ENCODE assay signal across 9 cellular contexts in genomic region chr15:99122831-99123705, GRCh38. TPM values are rescaled to one million over a fixed set of nuclear protein-coding genes. Genes with fewer than 3 reads are reported as not detected.
DNase-seq lines count a peak whose midpoint lies in the region; ATAC-seq, FAIRE-seq and TF ChIP-seq lines count a peak whose summit lies in the region.
"Had no signal": no experiment of that assay in that cellular context is flagged by ENCODE, and none has a peak within 500 bp of the region (broad histone marks: within the 10 kb centered on the region; RNA-seq: fewer than 3 reads in every experiment).

No MANE protein-coding gene starts in this region.

- DNase-seq in H54 (ENCODE audit: insufficient read length, low spot score) (no peak), brain microvascular endothelial cell (no peak), small intestine (no peak), NCI-H748 (lab: John Stamatoyannopoulos, UW; ENCODE audit: unreplicated experiment) (no peak), NCI-H2227 treated with DMSO at 0.1 percent for 48 hours (lab: John Stamatoyannopoulos, UW) (no peak)
- DNase-seq in naive thymus-derived CD4-positive, alpha-beta T cell: no peak
- DNase-seq: activated effector memory CD4-positive, alpha-beta T cell treated with anti-CD3 and anti-CD28 coated beads, Interleukin-2, amount 50 U/mL, for 16 hours had no signal

- H3K4me3 Mint-ChIP-seq in naive thymus-derived CD4-positive, alpha-beta T cell: no peak overlapping the region

- H3K36me3 Mint-ChIP-seq in naive thymus-derived CD4-positive, alpha-beta T cell: no peaks in the 10 kb centered on the region

- peaks cover 0 to 16% (median 0%) of the 10 kb centered on the region in 5 donors for H3K27me3 Mint-ChIP-seq in naive thymus-derived CD4-positive, alpha-beta T cell

- H3K4me3 ChIP-seq in brain microvascular endothelial cell (ENCODE audit: low read depth, low read length) (peak overlapping the region; percentile 35), small intestine (ENCODE audit: low read depth in 1 of 2, low read length in 2 of 2) (no peak overlapping the region)
- no peak overlapping the region for H3K4me3 ChIP-seq in naive thymus-derived CD4-positive, alpha-beta T cell (ENCODE audit: low read length)

- WGBS in small intestine, 3 donors: 29 to 54% (median 42%) methylated on average over 21 of the region's 21 CpGs

- no peaks in the 10 kb centered on the region for H3K9me3 ChIP-seq in small intestine (ENCODE audit: control insufficient read depth, low read depth)
- H3K9me3 ChIP-seq in naive thymus-derived CD4-positive, alpha-beta T cell (ENCODE audit: control insufficient read depth in 2 of 3, low read length in 3 of 3): no peaks in the 10 kb centered on the region

- peak; percentile 24; the same call in 1 of the 2 replicates for TF ChIP-seq POLR2A in H54 (IDR thresholded peaks at IDR 0.05; ENCODE audit: low read depth, low read length)

- H3K4me1 Mint-ChIP-seq in naive thymus-derived CD4-positive, alpha-beta T cell: peaks cover 0 to 2% (median 0%) of the 10 kb centered on the region in 7 donors

- in situ Hi-C loops in brain microvascular endothelial cell (cut with HindIII; ENCODE audit: low pct_ligation_motif_present, low sequenced_read_pairs): loop anchor here (25.0 kb wide), 1 partner anchor 89 kb away; no protein-coding TSS in a partner anchor

- intact Hi-C loops in naive thymus-derived CD4-positive, alpha-beta T cell (cut with micrococcal nuclease): no loop called here

- H3K27ac ChIP-seq in brain microvascular endothelial cell: peak overlapping the region; percentile 71
- H3K27ac ChIP-seq in layer of hippocampus (ENCODE audit: low read depth, low read length): peak overlapping the region; percentile 88
- peak overlapping the region; percentile 12 to 57 for H3K27ac ChIP-seq in small intestine (ENCODE audit: low read depth in 1 of 2, low read length in 1 of 2)
- no peak overlapping the region for H3K27ac ChIP-seq in naive thymus-derived CD4-positive, alpha-beta T cell (ENCODE audit: low read depth, low read length)

- POLR2A ChIA-PET in naive thymus-derived CD4-positive, alpha-beta T cell (lab: Charles Lee): no interaction called here

- H3K4me1 ChIP-seq in small intestine (ENCODE audit: control insufficient read depth in 2 of 2, insufficient read depth in 1 of 2, low read depth in 1 of 2, low read length in 1 of 2): peaks cover 4 to 5% of the 10 kb centered on the region in 2 donors
- no peaks in the 10 kb centered on the region for H3K4me1 ChIP-seq in naive thymus-derived CD4-positive, alpha-beta T cell (ENCODE audit: control insufficient read depth in 2 of 2, insufficient read depth in 2 of 2, low read length in 2 of 2)

- no peak for FAIRE-seq in H54 (lab: Jason Lieb, UNC)
- no peak for FAIRE-seq in small intestine (lab: Jason Lieb, UNC)

- TF ChIP-seq CTCF in brain microvascular endothelial cell (IDR thresholded peaks at IDR 0.05; ENCODE audit: low read depth, low read length, missing control alignments): no peak

- no peaks in the 10 kb centered on the region for H3K9me3 Mint-ChIP-seq in naive thymus-derived CD4-positive, alpha-beta T cell

- no peak for ATAC-seq in naive thymus-derived CD4-positive, alpha-beta T cell
- no peak for ATAC-seq in GM18870 (IDR thresholded peaks at IDR 0.05; ENCODE audit: unreplicated experiment)

- no peak overlapping the region for H3K27ac Mint-ChIP-seq in naive thymus-derived CD4-positive, alpha-beta T cell

- CTCF ChIA-PET in naive thymus-derived CD4-positive, alpha-beta T cell (lab: Charles Lee): interaction anchor here (0.6 kb wide), 1 partner anchor 292 kb away, joined by 4 read pairs; no protein-coding TSS in a partner anchor

- H3K27me3 ChIP-seq in brain microvascular endothelial cell (replicated peaks) (no peaks in the 10 kb centered on the region), layer of hippocampus (ENCODE audit: control insufficient read depth, insufficient read depth, low read length) (no peaks in the 10 kb centered on the region), small intestine (ENCODE audit: control insufficient read depth in 2 of 2, insufficient read depth in 2 of 2, low read length in 2 of 2) (no peaks in the 10 kb centered on the region)
- H3K27me3 ChIP-seq in naive thymus-derived CD4-positive, alpha-beta T cell (ENCODE audit: control insufficient read depth in 2 of 2, insufficient read depth in 2 of 2, low read length in 2 of 2): no peaks in the 10 kb centered on the region

- H3K36me3 ChIP-seq in brain microvascular endothelial cell (replicated peaks) (no peaks in the 10 kb centered on the region), small intestine (ENCODE audit: control insufficient read depth in 2 of 2, insufficient read depth in 2 of 2, low read length in 2 of 2) (no peaks in the 10 kb centered on the region)
- no peaks in the 10 kb centered on the region for H3K36me3 ChIP-seq in naive thymus-derived CD4-positive, alpha-beta T cell (ENCODE audit: control insufficient read depth in 2 of 3, insufficient read depth in 3 of 3, low read length in 3 of 3)

RNA-seq across cellular contexts. Expression of gene SYNM, which starts 18.2 kb away (rescaled TPM):
- 10 to 100 TPM in 1 of 3 donors, 1 to 10 TPM in 2; 2.9 to 18.1 (median 3.5) TPM for polyA plus RNA-seq in small intestine
- 1 to 10 TPM in 4 of 5 experiments, under 1 TPM in 1; 0.53 to 6.0 (median 2.2) TPM for total RNA-seq in naive thymus-derived CD4-positive, alpha-beta T cell
- under 1 TPM; 0.17 to 0.21 TPM for polyA plus RNA-seq in naive thymus-derived CD4-positive, alpha-beta T cell
